ENCODE assay signal across 26 cellular contexts in the genomic region with DNA sequence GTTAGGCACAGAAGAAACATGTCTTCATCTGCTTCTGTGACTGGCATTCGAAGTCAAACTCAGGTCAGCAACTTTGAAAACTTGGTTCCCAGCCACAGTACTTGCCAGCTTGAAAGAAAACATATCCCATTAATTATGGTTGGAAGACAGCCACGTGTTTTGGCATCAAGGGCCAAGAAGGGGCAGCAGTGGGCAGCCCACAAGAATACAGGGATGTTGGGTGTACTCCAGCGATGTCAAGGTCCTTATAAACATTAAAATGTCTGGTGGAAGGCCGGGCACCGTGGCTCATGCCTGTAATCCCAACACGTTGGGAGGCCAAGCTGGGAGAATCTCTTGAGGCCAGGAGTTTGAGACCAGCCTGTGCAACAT. TPM values are rescaled to one million over a fixed set of nuclear protein-coding genes. Genes with fewer than 3 reads are reported as not detected.
DNase-seq lines count a peak whose midpoint lies in the region; ATAC-seq, FAIRE-seq and TF ChIP-seq lines count a peak whose summit lies in the region.
"Had no signal": no experiment of that assay in that cellular context is flagged by ENCODE, and none has a peak within 500 bp of the region (broad histone marks: within the 10 kb centered on the region; RNA-seq: fewer than 3 reads in every experiment).

No MANE protein-coding gene starts in this region.

- H2AFZ ChIP-seq in hepatocyte = no peak overlapping the region

- intact Hi-C loops in activated T-helper 2 cell treated with anti-CD3 and anti-CD28 coated beads, Interferon-gamma antibody, Interleukin-2, Interleukin-4, amounts not matched to agents 10 μg/mL and 5 μg/mL and 100 μg/mL, durations not matched to agents 14 hours and 24 hours and 36 hours (cut with micrococcal nuclease) = loop anchor here (5.0 kb wide), 2 partner anchors 317 to 407 kb away; a partner anchor contains a TSS

- 86% methylated on average over 6 of the region's 6 CpGs for WGBS in hepatocyte (ENCODE audit: low lambda C conversion rate, missing lambda C conversion rate)

- H3K9me3 ChIP-seq in hepatocyte (ENCODE audit: low read depth) (no peaks in the 10 kb centered on the region), thoracic aorta (no peaks in the 10 kb centered on the region)
- H3K9me3 ChIP-seq: A549, prostate gland, vagina had no signal

- H3K27me3 ChIP-seq in hepatocyte (no peaks in the 10 kb centered on the region), thoracic aorta (replicated peaks; ENCODE audit: insufficient read depth) (no peaks in the 10 kb centered on the region)

- no peaks in the 10 kb centered on the region for H3K9me2 ChIP-seq in hepatocyte (replicated peaks; ENCODE audit: insufficient read depth)

- TF ChIP-seq CTCF in hepatocyte (IDR thresholded peaks at IDR 0.05; ENCODE audit: poor library complexity) (no peak), thoracic aorta (IDR thresholded peaks at IDR 0.05) (no peak)

- H3K27ac Mint-ChIP-seq in activated naive CD4-positive, alpha-beta T cell treated with anti-CD3 and anti-CD28 coated beads, Interleukin-2, amount 50 U/mL, for 24 hours = peak overlapping the region; percentile 46
- no peak overlapping the region for H3K27ac Mint-ChIP-seq in activated T-helper 2 cell treated with anti-CD3 and anti-CD28 coated beads, Interferon-gamma antibody, Interleukin-2, Interleukin-4, amounts not matched to agents 10 μg/mL and 5 μg/mL and 100 μg/mL, durations not matched to agents 14 hours and 24 hours and 36 hours
- H3K27ac Mint-ChIP-seq: activated CD4-positive, alpha-beta T cell treated with anti-CD3 and anti-CD28 coated beads, Interleukin-2, amount 10 ng/mL, durations not matched to agents 7 days and 5 days; activated naive CD4-positive, alpha-beta T cell treated with anti-CD3 and anti-CD28 coated beads, Interleukin-2, amount 50 U/mL, for 72 hours; stimulated activated effector memory CD8-positive, alpha-beta T cell treated with anti-CD3 and anti-CD28 coated beads, Interleukin-12 subunit alpha, Interleukin-12 subunit beta, amount 100 ng/mL, for 72 hours had no signal

- no peaks in the 10 kb centered on the region for H3K79me2 ChIP-seq in hepatocyte

- no peak for TF ChIP-seq POLR2A in H54 (IDR thresholded peaks at IDR 0.05; ENCODE audit: low read depth, low read length)

- H3K36me3 ChIP-seq in hepatocyte (replicated peaks; ENCODE audit: insufficient read depth, low read depth) (no peaks in the 10 kb centered on the region), thoracic aorta (no peaks in the 10 kb centered on the region)
- H3K36me3 ChIP-seq: prostate gland, vagina, WERI-Rb-1 had no signal

- peaks cover 39% of the 10 kb centered on the region for H3K4me1 Mint-ChIP-seq in activated naive CD4-positive, alpha-beta T cell treated with anti-CD3 and anti-CD28 coated beads, Interleukin-2, amount 50 U/mL, for 24 hours
- peaks cover 71% of the 10 kb centered on the region for H3K4me1 Mint-ChIP-seq in activated T-helper 2 cell treated with anti-CD3 and anti-CD28 coated beads, Interferon-gamma antibody, Interleukin-2, Interleukin-4, amounts not matched to agents 10 μg/mL and 5 μg/mL and 100 μg/mL, durations not matched to agents 14 hours and 24 hours and 36 hours (ENCODE audit: low read depth)

- H3K4me1 ChIP-seq in hepatocyte (ENCODE audit: insufficient read depth) = peaks cover 11% of the 10 kb centered on the region
- peaks cover 17 to 34% of the 10 kb centered on the region in 2 donors for H3K4me1 ChIP-seq in thoracic aorta (ENCODE audit: control insufficient read depth in 1 of 2, low read depth in 2 of 2)
- H3K4me1 ChIP-seq: A549 had no signal

- H4K20me1 ChIP-seq in hepatocyte (ENCODE audit: insufficient read depth, poor library complexity, severe bottlenecking) = no peaks in the 10 kb centered on the region

- no peaks in the 10 kb centered on the region for H3K36me3 Mint-ChIP-seq in activated naive CD4-positive, alpha-beta T cell treated with anti-CD3 and anti-CD28 coated beads, Interleukin-2, amount 50 U/mL, for 24 hours
- peaks cover 44% of the 10 kb centered on the region for H3K36me3 Mint-ChIP-seq in activated T-helper 2 cell treated with anti-CD3 and anti-CD28 coated beads, Interferon-gamma antibody, Interleukin-2, Interleukin-4, amounts not matched to agents 10 μg/mL and 5 μg/mL and 100 μg/mL, durations not matched to agents 14 hours and 24 hours and 36 hours (ENCODE audit: low read depth)
- H3K36me3 Mint-ChIP-seq: activated naive CD4-positive, alpha-beta T cell treated with anti-CD3 and anti-CD28 coated beads, Interleukin-2, amount 50 U/mL, for 72 hours had no signal

- FAIRE-seq in H54 (lab: Jason Lieb, UNC) = no peak
- FAIRE-seq: A549, frontal cortex, islet of Langerhans had no signal

- H3K27me3 Mint-ChIP-seq in activated naive CD4-positive, alpha-beta T cell treated with anti-CD3 and anti-CD28 coated beads, Interleukin-2, amount 50 U/mL, for 24 hours = peaks cover 51% of the 10 kb centered on the region
- H3K27me3 Mint-ChIP-seq in activated T-helper 2 cell treated with anti-CD3 and anti-CD28 coated beads, Interferon-gamma antibody, Interleukin-2, Interleukin-4, amounts not matched to agents 10 μg/mL and 5 μg/mL and 100 μg/mL, durations not matched to agents 14 hours and 24 hours and 36 hours (ENCODE audit: low read depth) = no peaks in the 10 kb centered on the region

- H3K9me3 Mint-ChIP-seq in activated naive CD4-positive, alpha-beta T cell treated with anti-CD3 and anti-CD28 coated beads, Interleukin-2, amount 50 U/mL, for 24 hours = no peaks in the 10 kb centered on the region
- H3K9me3 Mint-ChIP-seq in activated T-helper 2 cell treated with anti-CD3 and anti-CD28 coated beads, Interferon-gamma antibody, Interleukin-2, Interleukin-4, amounts not matched to agents 10 μg/mL and 5 μg/mL and 100 μg/mL, durations not matched to agents 14 hours and 24 hours and 36 hours = no peaks in the 10 kb centered on the region
- H3K9me3 Mint-ChIP-seq: activated CD4-positive, alpha-beta T cell treated with anti-CD3 and anti-CD28 coated beads, Interleukin-2, amount 10 ng/mL, durations not matched to agents 7 days and 5 days; activated naive CD4-positive, alpha-beta T cell treated with anti-CD3 and anti-CD28 coated beads, Interleukin-2, amount 50 U/mL, for 72 hours; stimulated activated effector memory CD8-positive, alpha-beta T cell treated with anti-CD3 and anti-CD28 coated beads, Interleukin-12 subunit alpha, Interleukin-12 subunit beta, amount 100 ng/mL, for 72 hours had no signal

- ATAC-seq in thoracic aorta (ENCODE audit: insufficient number of reproducible peaks, low FRiP score, low read depth) (no peak), GM19467 (IDR thresholded peaks at IDR 0.05; ENCODE audit: unreplicated experiment) (no peak), HG03520 (IDR thresholded peaks at IDR 0.05; ENCODE audit: unreplicated experiment) (no peak)
- ATAC-seq: A549; activated naive CD4-positive, alpha-beta T cell treated with anti-CD3 and anti-CD28 coated beads, Interleukin-2, amount 50 U/mL, for 72 hours; stimulated activated effector memory CD8-positive, alpha-beta T cell treated with anti-CD3 and anti-CD28 coated beads, Interleukin-12 subunit alpha, Interleukin-12 subunit beta, amount 100 ng/mL, for 72 hours had no signal

- no peak overlapping the region for H3K4me2 ChIP-seq in hepatocyte
- H3K4me2 ChIP-seq: A549 had no signal

- DNase-seq in activated naive CD4-positive, alpha-beta T cell treated with anti-CD3 and anti-CD28 coated beads, Interleukin-2, amount 50 U/mL, for 16 hours = no peak
- DNase-seq in activated T-helper 2 cell treated with anti-CD3 and anti-CD28 coated beads, Interferon-gamma antibody, Interleukin-2, Interleukin-4, amounts not matched to agents 10 μg/mL and 5 μg/mL and 100 μg/mL, durations not matched to agents 14 hours and 24 hours and 36 hours (ENCODE audit: low spot score) = no peak
- DNase-seq in hepatocyte (ENCODE audit: low spot score) (no peak), thoracic aorta (ENCODE audit: low spot score) (no peak), H54 (ENCODE audit: insufficient read length, low spot score) (no peak)
- DNase-seq: activated CD4-positive, alpha-beta T cell treated with anti-CD3 and anti-CD28 coated beads, Interleukin-2, amount 10 ng/mL, durations not matched to agents 7 days and 5 days; erythroblast; Karpas-422; MV-4-11; NCI-H187; substantia nigra; WERI-Rb-1 had no signal

- no peak overlapping the region for H3K4me3 ChIP-seq in hepatocyte
- H3K4me3 ChIP-seq in thoracic aorta = no peak overlapping the region
- H3K4me3 ChIP-seq: A549, lung, prostate gland, SK-N-MC, skin epidermis, vagina had no signal

- H3K27ac ChIP-seq in hepatocyte (peak overlapping the region; percentile 80), thoracic aorta (peak overlapping the region; percentile 68 to 69)
- H3K27ac ChIP-seq: A549, prostate gland, RWPE1, SK-N-MC, vagina, WERI-Rb-1 had no signal

- H3K4me3 Mint-ChIP-seq in activated naive CD4-positive, alpha-beta T cell treated with anti-CD3 and anti-CD28 coated beads, Interleukin-2, amount 50 U/mL, for 24 hours = no peak overlapping the region
- H3K4me3 Mint-ChIP-seq in activated T-helper 2 cell treated with anti-CD3 and anti-CD28 coated beads, Interferon-gamma antibody, Interleukin-2, Interleukin-4, amounts not matched to agents 10 μg/mL and 5 μg/mL and 100 μg/mL, durations not matched to agents 14 hours and 24 hours and 36 hours (ENCODE audit: low read depth) = peak overlapping the region; percentile 97
- H3K4me3 Mint-ChIP-seq: activated CD4-positive, alpha-beta T cell treated with anti-CD3 and anti-CD28 coated beads, Interleukin-2, amount 10 ng/mL, durations not matched to agents 7 days and 5 days; stimulated activated effector memory CD8-positive, alpha-beta T cell treated with anti-CD3 and anti-CD28 coated beads, Interleukin-12 subunit alpha, Interleukin-12 subunit beta, amount 100 ng/mL, for 72 hours had no signal

RNA-seq across cellular contexts. Expression of a gene that starts 29.5 kb away (rescaled TPM):
- total RNA-seq in activated T-helper 2 cell treated with anti-CD3 and anti-CD28 coated beads, Interferon-gamma antibody, Interleukin-2, Interleukin-4, amounts not matched to agents 10 μg/mL and 5 μg/mL and 100 μg/mL, durations not matched to agents 14 hours and 24 hours and 36 hours = 3.4 and 3.7 TPM in 2 replicates
- 11.0 and 12.8 TPM in 2 replicates for total RNA-seq in hepatocyte
- 7.0 and 9.2 TPM in 2 replicates for polyA plus RNA-seq in hepatocyte
- total RNA-seq in thoracic aorta = 100 to 1,000 TPM in 1 of 2 donors, 10 to 100 TPM in 1; 46.3 to 103 TPM
